In genomic region chr7:1094870-1095269, GRCh38 we compare ENCODE assay signal across 1 cellular context.
TF ChIP-seq lines count a peak whose summit lies in the region.

No MANE protein-coding gene starts in this region.

TF ChIP-seq in GM12878, 131 proteins besides CTCF, POLR2A, EP300 and RAD21:
- TF ChIP-seq HDAC2 (IDR thresholded peaks at IDR 0.05) (no peak), MTA3 (IDR thresholded peaks at IDR 0.05; ENCODE audit: borderline replicate concordance, low read length) (no peak), EGR1 (IDR thresholded peaks at IDR 0.05; ENCODE audit: borderline replicate concordance in 1 of 2, low read depth in 2 of 2, low read length in 2 of 2) (no peak), PKNOX1 (IDR thresholded peaks at IDR 0.05) (no peak), ZNF207 (IDR thresholded peaks at IDR 0.05; ENCODE audit: borderline replicate concordance) (no peak), MEF2B (IDR thresholded peaks at IDR 0.05; ENCODE audit: partially characterized antibody, poor library complexity, severe bottlenecking) (peak; percentile 23), FOXK2 (IDR thresholded peaks at IDR 0.05) (no peak)
TF ChIP-seq in GM12878: peak in this region for 1.
